Comparison of ENCODE assay signal across 14 cellular contexts in genomic region chr2:225937625-225938024, GRCh38.
A peak's percentile ranks its signal among the peaks of the same experiment; 100 is the strongest.
DNase-seq lines count a peak whose midpoint lies in the region; ATAC-seq and TF ChIP-seq lines count a peak whose summit lies in the region.
"Had no signal": no experiment of that assay in that cellular context is flagged by ENCODE, and none has a peak within 500 bp of the region (broad histone marks: within the 10 kb centered on the region; RNA-seq: fewer than 3 reads in every experiment).

No MANE protein-coding gene starts in this region.

- no peaks in the 10 kb centered on the region; the same call in 1 of the 2 replicates for H3K9me3 ChIP-seq in MG63
- H3K9me3 ChIP-seq: SJSA1 had no signal

- DNase-seq in EH (ENCODE audit: low read depth) (peak; percentile 46), M059J (ENCODE audit: low read depth) (peak; percentile 17), brain microvascular endothelial cell (peak; percentile 26), left kidney (ENCODE audit: low read depth, low spot score) (peak; percentile 46), MG63 (no peak)
- no peak for DNase-seq in activated CD4-positive, alpha-beta T cell treated with anti-CD3 and anti-CD28 coated beads, Interleukin-2, amount 50 U/mL, for 48 hours
- DNase-seq: activated gamma-delta T cell, C1 segment of cervical spinal cord, DMS79 treated with DMSO at 0.1 percent for 48 hours, endodermal cell, NCI-H2171, posterior cingulate gyrus had no signal

- no peak overlapping the region for H3K27ac ChIP-seq in brain microvascular endothelial cell
- H3K27ac ChIP-seq: SJSA1 had no signal

- H3K36me3 ChIP-seq in brain microvascular endothelial cell (replicated peaks), result no peaks in the 10 kb centered on the region
- no peaks in the 10 kb centered on the region for H3K36me3 ChIP-seq in MG63
- H3K36me3 ChIP-seq: SJSA1 had no signal

- TF ChIP-seq CTCF in brain microvascular endothelial cell (IDR thresholded peaks at IDR 0.05; ENCODE audit: low read depth, low read length, missing control alignments), result no peak

- in situ Hi-C loops in brain microvascular endothelial cell (cut with HindIII; ENCODE audit: low pct_ligation_motif_present, low sequenced_read_pairs), result no loop called here

- H3K27me3 ChIP-seq in brain microvascular endothelial cell (replicated peaks) (no peaks in the 10 kb centered on the region), MG63 (no peaks in the 10 kb centered on the region)
- H3K27me3 ChIP-seq: SJSA1 had no signal

- no peak overlapping the region for H3K4me3 ChIP-seq in brain microvascular endothelial cell (ENCODE audit: low read depth, low read length)
- no peak overlapping the region for H3K4me3 ChIP-seq in MG63
- H3K4me3 ChIP-seq: SJSA1 had no signal

- no peak for ATAC-seq in HG03378 (IDR thresholded peaks at IDR 0.05; ENCODE audit: unreplicated experiment)

Comparison
In these comparisons a context has a peak if more than half of its experiments do, and no peak if none do; other contexts are left out.
1. DNase-seq: peak in EH (single experiment), M059J (single experiment), brain microvascular endothelial cell (single experiment) and left kidney (single experiment); none in MG63 (single experiment) and activated CD4-positive, alpha-beta T cell treated with anti-CD3 and anti-CD28 coated beads, Interleukin-2, amount 50 U/mL, for 48 hours (0 of 2).